10 cellular contexts compared by ENCODE assay signal in the genomic region with DNA sequence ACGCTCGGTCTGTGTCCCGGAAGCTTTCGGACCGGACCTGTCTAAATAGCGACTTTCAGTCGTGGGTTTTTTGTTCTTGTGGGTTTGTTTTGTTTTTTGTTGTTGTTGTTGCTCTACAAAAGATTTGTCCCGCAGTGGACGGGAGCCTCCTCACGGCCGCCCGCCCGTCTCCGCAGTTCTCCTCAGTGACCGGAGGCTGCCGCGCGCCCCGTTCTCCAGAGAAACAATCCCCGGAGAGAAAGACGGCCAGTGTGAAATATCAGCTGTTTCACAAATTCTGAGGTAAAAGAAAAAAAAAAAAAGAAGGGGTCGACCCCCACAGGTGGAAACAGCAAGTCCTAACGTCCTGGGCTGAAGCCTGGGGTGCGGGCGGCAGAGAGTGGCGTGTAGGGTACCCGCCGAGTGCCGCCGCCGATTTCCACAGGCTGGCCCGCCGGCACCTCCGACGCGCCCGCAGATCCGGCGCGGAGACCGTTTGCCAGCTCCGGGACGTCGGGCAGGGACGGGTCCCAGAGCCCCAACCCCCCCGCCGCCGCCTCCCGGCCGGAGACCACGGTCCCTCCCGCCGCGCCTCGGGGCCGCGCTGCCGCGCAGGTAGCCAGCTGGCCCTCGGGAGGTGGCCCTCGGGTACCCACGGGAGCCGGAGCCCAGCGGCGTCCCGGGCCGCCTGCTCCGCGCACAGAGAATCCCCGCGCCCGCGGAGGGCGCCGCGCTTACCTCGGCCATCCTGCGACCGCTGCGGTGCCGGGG. TPM values are rescaled to one million over a fixed set of nuclear protein-coding genes. Genes with fewer than 3 reads are reported as not detected.
DNase-seq lines count a peak whose midpoint lies in the region; ATAC-seq, FAIRE-seq and TF ChIP-seq lines count a peak whose summit lies in the region.
"Had no signal": no experiment of that assay in that cellular context is flagged by ENCODE, and none has a peak within 500 bp of the region (broad histone marks: within the 10 kb centered on the region; RNA-seq: fewer than 3 reads in every experiment).

No MANE protein-coding gene starts in this region.

- H3K36me3 ChIP-seq in liver (ENCODE audit: control insufficient read depth in 4 of 4, insufficient read depth in 3 of 4, low read depth in 1 of 4, low read length in 3 of 4) (no peaks in the 10 kb centered on the region), HepG2 (replicated peaks in 1 of 2; ENCODE audit: control insufficient read depth in 1 of 2, insufficient read depth in 2 of 2, low read length in 2 of 2) (no peaks in the 10 kb centered on the region), small intestine (ENCODE audit: control insufficient read depth in 2 of 2, insufficient read depth in 2 of 2, low read length in 2 of 2) (no peaks in the 10 kb centered on the region)

- in situ Hi-C loops in HepG2 (cut with HindIII; ENCODE audit: extremely low pct_ligation_motif_present, low pct_unique_long_range_greater_than_20kb), result no loop called here

- TF ChIP-seq RAD21 in liver (IDR thresholded peaks at IDR 0.05) (no peak), HepG2 (CRISPR knock-in tag; IDR thresholded peaks at IDR 0.05) (no peak)

- no peak overlapping the region for H2AFZ ChIP-seq in HepG2 (ENCODE audit: low read length)

- TF ChIP-seq EP300 in HepG2 (IDR thresholded peaks at IDR 0.05; ENCODE audit: low read depth in 2 of 2, low read length in 2 of 2) (no peak), HepG2 (CRISPR knock-in tag; IDR thresholded peaks at IDR 0.05; ENCODE audit: borderline replicate concordance) (no peak)

- ATAC-seq in HepG2, result no peak

- H3K9ac ChIP-seq in liver (ENCODE audit: low read depth in 1 of 2, low read length in 2 of 2), result no peak overlapping the region
- no peak overlapping the region for H3K9ac ChIP-seq in HepG2 (ENCODE audit: insufficient read depth, low read depth, low read length)

- DNase-seq in HepG2 (ENCODE audit: low spot score) (no peak), dermis blood vessel endothelial cell (peak; percentile 46), lung microvascular endothelial cell (ENCODE audit: low read depth in 2 of 2) (peak; percentile 38 to 48), amniotic stem cell (lab: John Stamatoyannopoulos, UW) (no peak), small intestine (no peak), NCI-H1105 (lab: John Stamatoyannopoulos, UW) (no peak)
- no peak for DNase-seq in stimulated activated CD8-positive, alpha-beta memory T cell treated with anti-CD3 and anti-CD28 coated beads, Interleukin-4, amount 100 ng/mL, for 48 hours
- DNase-seq: activated B cell treated with CpG ODN at 0.5 μM for 24 hours, GDM1 had no signal

- no peak for FAIRE-seq in HepG2 (lab: Jason Lieb, UNC)
- FAIRE-seq in small intestine (lab: Jason Lieb, UNC), result no peak

- peaks cover 0 to 8% (median 4%) of the 10 kb centered on the region in 4 donors for H3K4me1 ChIP-seq in liver (ENCODE audit: control insufficient read depth in 4 of 4, insufficient read depth in 4 of 4, low read length in 3 of 4)
- H3K4me1 ChIP-seq in HepG2 (ENCODE audit: insufficient read depth, low read length), result no peaks in the 10 kb centered on the region
- H3K4me1 ChIP-seq in small intestine (ENCODE audit: control insufficient read depth in 2 of 2, insufficient read depth in 1 of 2, low read depth in 1 of 2, low read length in 1 of 2), result no peaks in the 10 kb centered on the region

- TF ChIP-seq POLR2A in HepG2 (IDR thresholded peaks at IDR 0.05; ENCODE audit: insufficient read depth in 1 of 2, low read depth in 2 of 2, low read length in 2 of 2), result no peak

- intact Hi-C loops in HepG2 (cut with micrococcal nuclease; ENCODE audit: unreplicated experiment), result no loop called here

- no peaks in the 10 kb centered on the region for H4K20me1 ChIP-seq in HepG2 (ENCODE audit: insufficient read depth, low read length)

- WGBS in liver, result 8% methylated on average over 81 of the region's 81 CpGs
- 86% methylated on average over 66 of the region's 81 CpGs for WGBS in HepG2 (ENCODE audit: low lambda C conversion rate)
- WGBS in small intestine, 3 donors, result 4 to 16% (median 12%) methylated on average over 45 to 81 of the region's 81 CpGs

- BruUV-seq in HepG2 (replicated peaks; lab: Mats Ljungman, UMichigan), result no TSS peak

- no peaks in the 10 kb centered on the region for H3K79me2 ChIP-seq in HepG2 (ENCODE audit: insufficient read depth, low read length)

- H3K27me3 ChIP-seq in liver (ENCODE audit: control insufficient read depth in 4 of 4, insufficient read depth in 4 of 4, low read length in 3 of 4) (peaks cover 0 to 25% (median 4%) of the 10 kb centered on the region in 4 donors), HepG2 (ENCODE audit: control insufficient read depth in 1 of 2, insufficient read depth in 2 of 2, low read length in 2 of 2) (peaks cover 0 to 16% of the 10 kb centered on the region in 2 experiments; a peak in 3 of 5 replicates), small intestine (ENCODE audit: control insufficient read depth in 2 of 2, insufficient read depth in 2 of 2, low read length in 2 of 2) (peaks cover 4 to 33% of the 10 kb centered on the region in 2 donors)

- CTCF ChIA-PET in HepG2 (lab: Yijun Ruan, JAX; ENCODE audit: low intra/inter-chr PET ratio, low total read pairs), result no interaction called here

- H3K4me3 ChIP-seq in liver (ENCODE audit: low read depth in 1 of 3, low read length in 3 of 3) (peak overlapping the region; percentile 2 to 39 (median 30)), HepG2 (replicated peaks in 1 of 3; ENCODE audit: insufficient read depth in 1 of 3, low read depth in 2 of 3, low read length in 3 of 3) (no peak overlapping the region), small intestine (ENCODE audit: low read depth in 1 of 2, low read length in 2 of 2) (no peak overlapping the region)

- H3K4me2 ChIP-seq in HepG2 (ENCODE audit: low read depth, low read length), result no peak overlapping the region

- H3K9me3 ChIP-seq in liver (ENCODE audit: control insufficient read depth in 4 of 4, low read length in 3 of 4) (no peaks in the 10 kb centered on the region), HepG2 (ENCODE audit: low read length) (no peaks in the 10 kb centered on the region), small intestine (ENCODE audit: control insufficient read depth, low read depth) (no peaks in the 10 kb centered on the region)

- TF ChIP-seq CTCF in liver (IDR thresholded peaks at IDR 0.05; ENCODE audit: low read depth, low read length, missing input control), result no peak
- TF ChIP-seq CTCF in HepG2 (CRISPR knock-in tag; IDR thresholded peaks at IDR 0.05), result no peak

- POLR2A ChIA-PET in HepG2 (lab: Yijun Ruan, JAX), result no interaction called here

- no peak overlapping the region for H3K27ac ChIP-seq in liver (ENCODE audit: low read depth in 1 of 2, low read length in 2 of 2)
- H3K27ac ChIP-seq in HepG2 (ENCODE audit: extremely low read length, insufficient read depth, low read length), result no peak overlapping the region
- H3K27ac ChIP-seq in small intestine (ENCODE audit: low read depth in 1 of 2, low read length in 1 of 2), result no peak overlapping the region

TF ChIP-seq in liver, 16 proteins besides CTCF, POLR2A, EP300 and RAD21 (continues in another document):
- TF ChIP-seq YY1 (IDR thresholded peaks at IDR 0.05), result no peak

TF ChIP-seq in HepG2, 621 proteins besides CTCF, POLR2A, EP300 and RAD21 (continues in another document):
- TF ChIP-seq SALL1 (CRISPR knock-in tag; IDR thresholded peaks at IDR 0.05) (no peak), AGO2 (optimal IDR thresholded peaks at IDR 0.05; ENCODE audit: low read depth, low read length) (no peak), ZZZ3 (CRISPR knock-in tag; IDR thresholded peaks at IDR 0.05; ENCODE audit: borderline replicate concordance) (no peak), HNRNPLL (IDR thresholded peaks at IDR 0.05; ENCODE audit: low read depth, low read length, poor library complexity, severe bottlenecking) (no peak), NFIB (CRISPR knock-in tag; IDR thresholded peaks at IDR 0.05; ENCODE audit: borderline replicate concordance) (no peak), GATAD1 (CRISPR knock-in tag; IDR thresholded peaks at IDR 0.05) (no peak), ZNF124 (CRISPR knock-in tag; IDR thresholded peaks at IDR 0.05) (no peak)

RNA-seq across cellular contexts. Expression of a gene that starts 0.5 kb away (rescaled TPM):
- under 1 TPM; 0.14 to 0.17 TPM for total RNA-seq in liver
- under 1 TPM in 1 of 2 donors, not detected in 1; 0.07 TPM for polyA plus RNA-seq in liver
- total RNA-seq in HepG2 (2016; rRNA removed; fragmentation: Illumina TruSeq; extraction: Trizol), result not detected in 2 replicates
- total RNA-seq in HepG2 (2016; cell fraction: cytosol; rRNA removed; fragmentation: Illumina TruSeq; extraction: Trizol; ENCODE audit: low read depth), result not detected in 2 replicates
- not detected in 2 replicates for total RNA-seq in HepG2 (2016; cell fraction: insoluble cytoplasmic fraction; rRNA removed; fragmentation: Illumina TruSeq; extraction: Trizol)
- total RNA-seq in HepG2 (2016; cell fraction: membrane; rRNA removed; fragmentation: Illumina TruSeq; extraction: Trizol), result not detected in 2 replicates
- not detected in 2 replicates for total RNA-seq in HepG2 (2016; cell fraction: nucleus; rRNA removed; fragmentation: Illumina TruSeq; extraction: Trizol)
- polyA plus RNA-seq in HepG2 (2011; rRNA removed), result not detected in 2 replicates
- polyA plus RNA-seq in HepG2 (2011; cell fraction: cytosol; rRNA removed), result not detected in 2 replicates
- not detected in 2 replicates for polyA plus RNA-seq in HepG2 (2011; cell fraction: nucleus; rRNA removed)
- polyA plus RNA-seq in HepG2 (2012), result not detected in 2 replicates
- not detected in 2 replicates for polyA plus RNA-seq in HepG2 (2016; cell fraction: cytosol; fragmentation: Illumina TruSeq; extraction: Trizol; ENCODE audit: low read depth)
- polyA plus RNA-seq in HepG2 (2016; cell fraction: insoluble cytoplasmic fraction; fragmentation: Illumina TruSeq; extraction: Trizol; ENCODE audit: low read depth), result not detected in 2 replicates
- polyA plus RNA-seq in HepG2 (2016; cell fraction: membrane; fragmentation: Illumina TruSeq; extraction: Trizol; ENCODE audit: low read depth), result not detected in 2 replicates
- not detected in 2 replicates for polyA plus RNA-seq in HepG2 (2016; cell fraction: nucleus; fragmentation: Illumina TruSeq; extraction: Trizol; ENCODE audit: insufficient read depth, low read depth)
- 0.05 TPM in 1 of 2 replicates, not detected in the other for polyA minus RNA-seq in HepG2 (2011; rRNA and poly(A)+ RNA removed; ENCODE audit: low replicate concordance)
- polyA minus RNA-seq in HepG2 (2011; cell fraction: cytosol; rRNA and poly(A)+ RNA removed), result not detected in 2 replicates
- polyA minus RNA-seq in HepG2 (2011; cell fraction: nucleus; rRNA and poly(A)+ RNA removed), result not detected in 2 replicates
- 0.56 and 0.85 TPM in 2 replicates for total RNA-seq in dermis blood vessel endothelial cell
- total RNA-seq in lung microvascular endothelial cell, result 1.2 and 2.2 TPM in 2 replicates
- polyA plus RNA-seq in small intestine, result under 1 TPM in 1 of 3 donors, not detected in 2; 0.10 TPM
- total RNA-seq: activated B cell treated with CpG ODN at 0.5 μM for 24 hours had no signal

Comparison
In these comparisons a context has a peak if more than half of its experiments do, and no peak if none do; other contexts are left out.
1. H3K4me3 ChIP-seq: peak in liver (3 of 3); none in HepG2 (0 of 3) and small intestine (0 of 2).
2. DNase-seq: peak in dermis blood vessel endothelial cell (single experiment) and lung microvascular endothelial cell (2 of 2); none in HepG2 (single experiment), amniotic stem cell (single experiment), stimulated activated CD8-positive, alpha-beta memory T cell treated with anti-CD3 and anti-CD28 coated beads, Interleukin-4, amount 100 ng/mL, for 48 hours (single experiment), small intestine (single experiment) and NCI-H1105 (single experiment).